22 cellular contexts compared by ENCODE assay signal in the genomic region with DNA sequence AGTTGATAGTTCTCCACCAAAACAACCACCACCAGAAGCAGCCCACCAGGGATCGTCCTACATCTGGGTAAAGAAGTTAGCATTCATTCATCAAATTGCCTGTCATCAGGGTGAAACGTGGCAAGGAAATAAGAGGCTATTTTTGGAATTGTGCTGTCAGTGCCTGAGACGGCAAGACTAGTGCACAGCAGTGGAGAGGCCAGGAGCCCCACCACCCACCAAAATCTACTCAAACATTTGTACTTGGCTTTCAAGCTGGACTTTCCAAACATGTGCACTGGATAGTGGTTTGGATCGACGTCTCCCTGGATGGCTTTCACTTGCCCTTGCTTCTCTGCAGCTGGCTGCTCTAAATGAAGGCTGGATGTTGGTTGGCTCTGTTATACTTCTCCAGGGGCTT.
"Had no signal": no experiment of that assay in that cellular context is flagged by ENCODE, and none has a peak within 500 bp of the region (broad histone marks: within the 10 kb centered on the region; RNA-seq: fewer than 3 reads in every experiment).

No MANE protein-coding gene starts in this region.

- DNase-seq: colonic mucosa; effector CD8-positive, alpha-beta T cell; endodermal cell; foreskin keratinocyte; lower lobe of right lung; naive B cell; pancreas; right cardiac atrium; sigmoid colon; stimulated activated CD4-positive, alpha-beta T cell treated with anti-CD3 and anti-CD28 coated beads, Interleukin-4, amount 100 ng/mL, for 4 hours; stimulated activated naive CD8-positive, alpha-beta T cell treated with anti-CD3 and anti-CD28 coated beads, Interleukin-15, Interleukin-2, amounts not matched to agents 100 U/mL and 50 U/mL, for 24 hours; substantia nigra; testis; tibial artery; upper lobe of right lung; uterus had no signal

- ATAC-seq: foreskin keratinocyte; gastroesophageal sphincter; left lobe of liver; lower lobe of right lung; natural killer cell treated with Interleukin-12 subunit alpha and Interleukin-12 subunit beta and Interleukin-15 and Interleukin-18, amount 100 ng/mL, for 72 hours; pancreas; stimulated activated memory B cell treated with anti-CD40 and anti-IgM and Interleukin-4, amounts not matched to agents 10 μg/mL and 1 μg/mL and 100 μg/mL, for 72 hours; stimulated activated naive CD8-positive, alpha-beta T cell treated with anti-CD3 and anti-CD28 coated beads, Interleukin-15, Interleukin-2, amounts not matched to agents 100 U/mL and 50 U/mL, for 24 hours; upper lobe of right lung had no signal

- H3K27ac ChIP-seq: colonic mucosa, esophagus muscularis mucosa, foreskin keratinocyte, gastroesophageal sphincter, lower lobe of right lung, neutrophil, pancreas, sigmoid colon, testis, tibial artery, upper lobe of right lung, uterus had no signal

- H3K27me3 ChIP-seq: colonic mucosa, esophagus muscularis mucosa, foreskin keratinocyte, gastroesophageal sphincter, neutrophil, pancreas, sigmoid colon, testis, tibial artery, upper lobe of right lung, uterus had no signal

- H3K4me1 ChIP-seq: colonic mucosa, esophagus muscularis mucosa, foreskin keratinocyte, gastroesophageal sphincter, lower lobe of right lung, pancreas, sigmoid colon, testis, tibial artery, upper lobe of right lung, uterus had no signal

- H3K9me3 ChIP-seq: colonic mucosa, esophagus muscularis mucosa, gastroesophageal sphincter, lower lobe of right lung, neutrophil, pancreas, sigmoid colon, testis, tibial artery, upper lobe of right lung, uterus had no signal

- H3K36me3 ChIP-seq: colonic mucosa, esophagus muscularis mucosa, gastroesophageal sphincter, lower lobe of right lung, neutrophil, pancreas, sigmoid colon, upper lobe of right lung, uterus had no signal

- H3K4me3 ChIP-seq: colonic mucosa, esophagus muscularis mucosa, gastroesophageal sphincter, lower lobe of right lung, pancreas, sigmoid colon, testis, tibial artery, upper lobe of right lung, uterus had no signal
